ENCODE assay signal across 1 cellular context in genomic region chr4:41538887-41539498, GRCh38.
TF ChIP-seq lines count a peak whose summit lies in the region.

No MANE protein-coding gene starts in this region.

TF ChIP-seq in WTC11, 78 proteins besides CTCF, POLR2A, EP300 and RAD21 (continued from another document):
- TF ChIP-seq ZNF532 (CRISPR knock-in tag; IDR thresholded peaks at IDR 0.05; ENCODE audit: borderline replicate concordance), result no peak
- no peak for TF ChIP-seq FOXP1 (CRISPR knock-in tag; IDR thresholded peaks at IDR 0.05; ENCODE audit: borderline replicate concordance)
TF ChIP-seq in WTC11: peak in this region for 0.
